Comparison of ENCODE assay signal across 2 cellular contexts in the genomic region with DNA sequence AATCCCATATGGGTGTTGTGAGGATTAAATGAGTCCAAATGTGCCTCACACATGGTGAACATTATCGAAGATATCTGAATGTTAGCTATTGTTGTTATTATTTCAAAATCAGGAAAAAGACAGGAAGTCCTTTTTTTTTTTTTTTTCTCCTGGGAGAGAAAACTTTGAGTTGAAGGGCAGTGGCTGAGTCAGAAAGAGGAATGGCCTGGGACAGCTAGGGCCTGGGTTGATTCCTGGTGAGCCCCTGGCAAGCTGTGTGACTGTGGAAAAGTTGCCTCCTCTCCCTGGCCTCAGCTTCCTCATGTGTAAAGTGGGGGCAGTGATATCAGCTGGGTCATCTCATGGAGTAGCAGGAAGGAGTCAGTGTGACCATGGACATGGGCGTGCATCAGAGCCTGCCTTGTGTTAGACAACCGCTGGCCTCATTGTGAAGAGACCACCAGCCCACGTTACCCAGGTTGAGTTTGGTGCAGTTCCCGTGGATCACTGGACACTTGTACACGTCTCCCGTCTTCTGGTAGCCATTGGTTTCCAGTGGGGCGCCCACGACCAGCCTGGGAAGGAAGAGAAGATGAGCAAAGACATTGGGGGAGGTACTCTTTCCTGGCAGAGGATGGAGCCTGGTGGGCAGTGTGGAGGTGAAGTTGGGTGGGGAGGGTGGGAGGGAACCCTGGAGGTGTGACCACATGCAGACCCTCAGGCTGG.
TF ChIP-seq lines count a peak whose summit lies in the region.

No MANE protein-coding gene starts in this region.

TF ChIP-seq in SK-N-SH, 30 proteins besides CTCF, POLR2A, EP300 and RAD21:
- TF ChIP-seq, protein P1, sequence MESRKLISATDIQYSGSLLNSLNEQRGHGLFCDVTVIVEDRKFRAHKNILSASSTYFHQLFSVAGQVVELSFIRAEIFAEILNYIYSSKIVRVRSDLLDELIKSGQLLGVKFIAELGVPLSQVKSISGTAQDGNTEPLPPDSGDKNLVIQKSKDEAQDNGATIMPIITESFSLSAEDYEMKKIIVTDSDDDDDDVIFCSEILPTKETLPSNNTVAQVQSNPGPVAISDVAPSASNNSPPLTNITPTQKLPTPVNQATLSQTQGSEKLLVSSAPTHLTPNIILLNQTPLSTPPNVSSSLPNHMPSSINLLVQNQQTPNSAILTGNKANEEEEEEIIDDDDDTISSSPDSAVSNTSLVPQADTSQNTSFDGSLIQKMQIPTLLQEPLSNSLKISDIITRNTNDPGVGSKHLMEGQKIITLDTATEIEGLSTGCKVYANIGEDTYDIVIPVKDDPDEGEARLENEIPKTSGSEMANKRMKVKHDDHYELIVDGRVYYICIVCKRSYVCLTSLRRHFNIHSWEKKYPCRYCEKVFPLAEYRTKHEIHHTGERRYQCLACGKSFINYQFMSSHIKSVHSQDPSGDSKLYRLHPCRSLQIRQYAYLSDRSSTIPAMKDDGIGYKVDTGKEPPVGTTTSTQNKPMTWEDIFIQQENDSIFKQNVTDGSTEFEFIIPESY (IDR thresholded peaks at IDR 0.05; ENCODE audit: borderline replicate concordance, low read depth), result no peak
- TF ChIP-seq, protein P2, sequence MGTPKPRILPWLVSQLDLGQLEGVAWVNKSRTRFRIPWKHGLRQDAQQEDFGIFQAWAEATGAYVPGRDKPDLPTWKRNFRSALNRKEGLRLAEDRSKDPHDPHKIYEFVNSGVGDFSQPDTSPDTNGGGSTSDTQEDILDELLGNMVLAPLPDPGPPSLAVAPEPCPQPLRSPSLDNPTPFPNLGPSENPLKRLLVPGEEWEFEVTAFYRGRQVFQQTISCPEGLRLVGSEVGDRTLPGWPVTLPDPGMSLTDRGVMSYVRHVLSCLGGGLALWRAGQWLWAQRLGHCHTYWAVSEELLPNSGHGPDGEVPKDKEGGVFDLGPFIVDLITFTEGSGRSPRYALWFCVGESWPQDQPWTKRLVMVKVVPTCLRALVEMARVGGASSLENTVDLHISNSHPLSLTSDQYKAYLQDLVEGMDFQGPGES (IDR thresholded peaks at IDR 0.05; ENCODE audit: low read depth, low read length), result no peak
- no peak for TF ChIP-seq FOSL2 (IDR thresholded peaks at IDR 0.05; ENCODE audit: borderline replicate concordance, low read depth)
- TF ChIP-seq FOXJ3 (CRISPR knock-in tag; IDR thresholded peaks at IDR 0.05), result no peak

TF ChIP-seq in SK-N-SH treated with all-trans-retinoic acid at 6 μM for 48 hours, 23 proteins besides CTCF, POLR2A, EP300 and RAD21 (continued from another document):
- no peak for TF ChIP-seq ZFP30 (CRISPR knock-in tag; IDR thresholded peaks at IDR 0.05)
- TF ChIP-seq, protein P3, sequence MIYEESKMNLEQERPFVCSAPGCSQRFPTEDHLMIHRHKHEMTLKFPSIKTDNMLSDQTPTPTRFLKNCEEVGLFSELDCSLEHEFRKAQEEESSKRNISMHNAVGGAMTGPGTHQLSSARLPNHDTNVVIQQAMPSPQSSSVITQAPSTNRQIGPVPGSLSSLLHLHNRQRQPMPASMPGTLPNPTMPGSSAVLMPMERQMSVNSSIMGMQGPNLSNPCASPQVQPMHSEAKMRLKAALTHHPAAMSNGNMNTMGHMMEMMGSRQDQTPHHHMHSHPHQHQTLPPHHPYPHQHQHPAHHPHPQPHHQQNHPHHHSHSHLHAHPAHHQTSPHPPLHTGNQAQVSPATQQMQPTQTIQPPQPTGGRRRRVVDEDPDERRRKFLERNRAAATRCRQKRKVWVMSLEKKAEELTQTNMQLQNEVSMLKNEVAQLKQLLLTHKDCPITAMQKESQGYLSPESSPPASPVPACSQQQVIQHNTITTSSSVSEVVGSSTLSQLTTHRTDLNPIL (CRISPR knock-in tag; IDR thresholded peaks at IDR 0.05; ENCODE audit: low read depth), result no peak
- TF ChIP-seq ESRRG (CRISPR knock-in tag; IDR thresholded peaks at IDR 0.05), result no peak
- TF ChIP-seq, protein P4, sequence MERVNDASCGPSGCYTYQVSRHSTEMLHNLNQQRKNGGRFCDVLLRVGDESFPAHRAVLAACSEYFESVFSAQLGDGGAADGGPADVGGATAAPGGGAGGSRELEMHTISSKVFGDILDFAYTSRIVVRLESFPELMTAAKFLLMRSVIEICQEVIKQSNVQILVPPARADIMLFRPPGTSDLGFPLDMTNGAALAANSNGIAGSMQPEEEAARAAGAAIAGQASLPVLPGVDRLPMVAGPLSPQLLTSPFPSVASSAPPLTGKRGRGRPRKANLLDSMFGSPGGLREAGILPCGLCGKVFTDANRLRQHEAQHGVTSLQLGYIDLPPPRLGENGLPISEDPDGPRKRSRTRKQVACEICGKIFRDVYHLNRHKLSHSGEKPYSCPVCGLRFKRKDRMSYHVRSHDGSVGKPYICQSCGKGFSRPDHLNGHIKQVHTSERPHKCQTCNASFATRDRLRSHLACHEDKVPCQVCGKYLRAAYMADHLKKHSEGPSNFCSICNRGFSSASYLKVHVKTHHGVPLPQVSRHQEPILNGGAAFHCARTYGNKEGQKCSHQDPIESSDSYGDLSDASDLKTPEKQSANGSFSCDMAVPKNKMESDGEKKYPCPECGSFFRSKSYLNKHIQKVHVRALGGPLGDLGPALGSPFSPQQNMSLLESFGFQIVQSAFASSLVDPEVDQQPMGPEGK (CRISPR knock-in tag; IDR thresholded peaks at IDR 0.05; ENCODE audit: borderline replicate concordance), result no peak
- no peak for TF ChIP-seq ZNF70 (CRISPR knock-in tag; IDR thresholded peaks at IDR 0.05)
- TF ChIP-seq, protein P5, sequence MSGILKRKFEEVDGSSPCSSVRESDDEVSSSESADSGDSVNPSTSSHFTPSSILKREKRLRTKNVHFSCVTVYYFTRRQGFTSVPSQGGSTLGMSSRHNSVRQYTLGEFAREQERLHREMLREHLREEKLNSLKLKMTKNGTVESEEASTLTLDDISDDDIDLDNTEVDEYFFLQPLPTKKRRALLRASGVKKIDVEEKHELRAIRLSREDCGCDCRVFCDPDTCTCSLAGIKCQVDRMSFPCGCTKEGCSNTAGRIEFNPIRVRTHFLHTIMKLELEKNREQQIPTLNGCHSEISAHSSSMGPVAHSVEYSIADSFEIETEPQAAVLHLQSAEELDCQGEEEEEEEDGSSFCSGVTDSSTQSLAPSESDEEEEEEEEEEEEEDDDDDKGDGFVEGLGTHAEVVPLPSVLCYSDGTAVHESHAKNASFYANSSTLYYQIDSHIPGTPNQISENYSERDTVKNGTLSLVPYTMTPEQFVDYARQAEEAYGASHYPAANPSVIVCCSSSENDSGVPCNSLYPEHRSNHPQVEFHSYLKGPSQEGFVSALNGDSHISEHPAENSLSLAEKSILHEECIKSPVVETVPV (CRISPR knock-in tag; IDR thresholded peaks at IDR 0.05), result no peak
- no peak for TF ChIP-seq OSR1 (CRISPR knock-in tag; IDR thresholded peaks at IDR 0.05)
- no peak for TF ChIP-seq TOX (CRISPR knock-in tag; IDR thresholded peaks at IDR 0.05; ENCODE audit: borderline replicate concordance)
- no peak for TF ChIP-seq GLIS3 (CRISPR knock-in tag; IDR thresholded peaks at IDR 0.05)
- TF ChIP-seq, protein P6, sequence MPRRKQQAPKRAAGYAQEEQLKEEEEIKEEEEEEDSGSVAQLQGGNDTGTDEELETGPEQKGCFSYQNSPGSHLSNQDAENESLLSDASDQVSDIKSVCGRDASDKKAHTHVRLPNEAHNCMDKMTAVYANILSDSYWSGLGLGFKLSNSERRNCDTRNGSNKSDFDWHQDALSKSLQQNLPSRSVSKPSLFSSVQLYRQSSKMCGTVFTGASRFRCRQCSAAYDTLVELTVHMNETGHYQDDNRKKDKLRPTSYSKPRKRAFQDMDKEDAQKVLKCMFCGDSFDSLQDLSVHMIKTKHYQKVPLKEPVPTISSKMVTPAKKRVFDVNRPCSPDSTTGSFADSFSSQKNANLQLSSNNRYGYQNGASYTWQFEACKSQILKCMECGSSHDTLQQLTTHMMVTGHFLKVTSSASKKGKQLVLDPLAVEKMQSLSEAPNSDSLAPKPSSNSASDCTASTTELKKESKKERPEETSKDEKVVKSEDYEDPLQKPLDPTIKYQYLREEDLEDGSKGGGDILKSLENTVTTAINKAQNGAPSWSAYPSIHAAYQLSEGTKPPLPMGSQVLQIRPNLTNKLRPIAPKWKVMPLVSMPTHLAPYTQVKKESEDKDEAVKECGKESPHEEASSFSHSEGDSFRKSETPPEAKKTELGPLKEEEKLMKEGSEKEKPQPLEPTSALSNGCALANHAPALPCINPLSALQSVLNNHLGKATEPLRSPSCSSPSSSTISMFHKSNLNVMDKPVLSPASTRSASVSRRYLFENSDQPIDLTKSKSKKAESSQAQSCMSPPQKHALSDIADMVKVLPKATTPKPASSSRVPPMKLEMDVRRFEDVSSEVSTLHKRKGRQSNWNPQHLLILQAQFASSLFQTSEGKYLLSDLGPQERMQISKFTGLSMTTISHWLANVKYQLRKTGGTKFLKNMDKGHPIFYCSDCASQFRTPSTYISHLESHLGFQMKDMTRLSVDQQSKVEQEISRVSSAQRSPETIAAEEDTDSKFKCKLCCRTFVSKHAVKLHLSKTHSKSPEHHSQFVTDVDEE (CRISPR knock-in tag; IDR thresholded peaks at IDR 0.05), result no peak
- no peak for TF ChIP-seq BACH2 (CRISPR knock-in tag; IDR thresholded peaks at IDR 0.05; ENCODE audit: borderline replicate concordance)
- TF ChIP-seq SNAI2 (CRISPR knock-in tag; IDR thresholded peaks at IDR 0.05), result no peak
